11 cellular contexts compared by ENCODE assay signal in the genomic region with DNA sequence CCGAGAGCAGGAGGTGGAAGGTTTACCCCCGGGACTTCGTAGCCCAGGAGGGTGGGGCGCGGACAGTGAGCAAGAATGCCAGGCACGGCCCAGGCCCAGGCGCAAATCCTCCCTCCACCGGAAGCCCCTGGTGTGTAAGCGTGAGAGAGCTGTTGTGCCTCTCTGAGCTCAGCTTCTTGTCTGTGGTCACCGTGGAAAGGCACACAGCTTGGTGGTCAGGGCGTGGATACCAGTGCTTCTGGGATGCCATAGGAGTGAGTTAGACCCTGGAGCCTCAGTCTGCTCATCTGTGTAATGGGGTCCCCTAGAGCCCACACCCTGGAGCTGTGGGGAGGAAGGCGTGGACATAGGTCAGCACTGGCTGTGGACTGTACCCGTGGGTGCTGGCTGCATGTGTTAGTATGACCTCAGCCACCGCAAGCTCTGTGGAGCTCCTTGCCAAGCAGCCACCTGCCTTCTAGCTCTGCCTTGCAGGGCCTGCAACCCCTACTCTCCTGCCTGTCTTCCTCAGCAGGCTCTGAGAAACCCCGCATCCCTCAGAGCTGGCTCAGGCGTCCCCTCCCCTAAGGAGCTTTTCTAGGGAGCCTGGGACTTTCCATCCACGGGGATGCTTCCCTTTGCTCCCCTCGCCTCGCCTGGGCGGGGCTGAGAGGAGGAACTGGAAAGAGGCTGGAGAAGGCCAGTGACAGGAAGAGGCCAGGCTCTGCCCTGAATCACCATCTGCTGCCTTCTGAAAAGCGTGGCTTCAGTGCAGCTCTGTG. TPM values are rescaled to one million over a fixed set of nuclear protein-coding genes. Genes with fewer than 3 reads are reported as not detected.
DNase-seq lines count a peak whose midpoint lies in the region; ATAC-seq and TF ChIP-seq lines count a peak whose summit lies in the region.
"Had no signal": no experiment of that assay in that cellular context is flagged by ENCODE, and none has a peak within 500 bp of the region (broad histone marks: within the 10 kb centered on the region; RNA-seq: fewer than 3 reads in every experiment).

No MANE protein-coding gene starts in this region.

- in situ Hi-C loops in G401 (cut with HindIII; ENCODE audit: low sequenced_read_pairs): no loop called here

- no peak for ATAC-seq in T-cell (replicated peaks in 1 of 4)
- peak; percentile 2 to 66 (median 14) for ATAC-seq in psoas muscle
- no peak for ATAC-seq in HG03439 (IDR thresholded peaks at IDR 0.05; ENCODE audit: unreplicated experiment)
- no peak for ATAC-seq in GM21717 (IDR thresholded peaks at IDR 0.05; ENCODE audit: unreplicated experiment)
- ATAC-seq in HG03354 (IDR thresholded peaks at IDR 0.05; ENCODE audit: poor library complexity, severe bottlenecking, unreplicated experiment): no peak

- 71 to 74% (median 72%) methylated on average over 21 of the region's 21 CpGs for WGBS in psoas muscle, 3 donors

- intact Hi-C loops in psoas muscle (cut with DNase I): no loop called here

- CTCF ChIA-PET in T-cell (lab: Charles Lee): interaction anchor here in 1 of 2 donors (0.8 kb wide), 1 partner anchor 773 kb away, joined by 3 read pairs; no protein-coding TSS in a partner anchor

- no peaks in the 10 kb centered on the region for H3K27me3 ChIP-seq in psoas muscle (ENCODE audit: insufficient read depth in 3 of 3, low read length in 2 of 3)

- H3K9me3 Mint-ChIP-seq in T-cell: no peaks in the 10 kb centered on the region
- H3K9me3 Mint-ChIP-seq: activated B cell treated with CpG ODN at 0.5 μM for 24 hours had no signal

- H3K36me3 ChIP-seq in psoas muscle (ENCODE audit: insufficient read depth in 1 of 2, low read depth in 1 of 2): peaks cover 0 to 51% of the 10 kb centered on the region in 2 donors
- H3K36me3 ChIP-seq: neutrophil had no signal

- no peaks in the 10 kb centered on the region for H3K27me3 Mint-ChIP-seq in T-cell

- no peak for TF ChIP-seq CTCF in fibroblast of villous mesenchyme (IDR thresholded peaks at IDR 0.05; ENCODE audit: insufficient read depth, low read depth, low read length)
- no peak for TF ChIP-seq CTCF in psoas muscle (IDR thresholded peaks at IDR 0.05)

- H3K4me3 ChIP-seq in fibroblast of villous mesenchyme (ENCODE audit: low read depth, low read length): no peak overlapping the region
- no peak overlapping the region for H3K4me3 ChIP-seq in psoas muscle

- H3K36me3 Mint-ChIP-seq in T-cell: no peaks in the 10 kb centered on the region

- no peaks in the 10 kb centered on the region for H3K9me3 ChIP-seq in psoas muscle
- H3K9me3 ChIP-seq: neutrophil had no signal

- POLR2A ChIA-PET in T-cell (lab: Charles Lee): interaction anchor here in 1 of 2 donors (0.6 kb wide), 1 partner anchor 20 kb away, joined by 5 read pairs; no protein-coding TSS in a partner anchor

- H3K4me1 ChIP-seq in psoas muscle: peaks cover 44% of the 10 kb centered on the region

- H3K27ac ChIP-seq in psoas muscle: peak overlapping the region; percentile 62
- H3K27ac ChIP-seq: KMS-11, neutrophil had no signal

- no peak overlapping the region for H3K4me3 Mint-ChIP-seq in T-cell
- H3K4me3 Mint-ChIP-seq: activated B cell treated with CpG ODN at 0.5 μM for 24 hours had no signal

- DNase-seq in G401 (ENCODE audit: low spot score) (peak; percentile 94), T-cell (no peak), fibroblast of villous mesenchyme (ENCODE audit: low read depth) (peak; percentile 57), psoas muscle (peak in 1 of 2 donors; percentile 67), GM19240 (ENCODE audit: insufficient read length, low spot score) (no peak)
- DNase-seq: activated B cell treated with CpG ODN at 0.5 μM for 24 hours had no signal

- H3K27ac Mint-ChIP-seq in T-cell: peak overlapping the region; percentile 76 to 82
- H3K27ac Mint-ChIP-seq: activated B cell treated with CpG ODN at 0.5 μM for 24 hours had no signal

- peaks cover 35 to 71% (median 53%) of the 10 kb centered on the region in 3 donors for H3K4me1 Mint-ChIP-seq in T-cell

RNA-seq across cellular contexts. Expression of a gene that starts 28.0 kb away (rescaled TPM):
- 3.9 and 6.0 TPM in 2 replicates for total RNA-seq in G401 (2014; rRNA removed; shearing (Covaris generic))
- total RNA-seq in T-cell: 10 to 100 TPM in 4 of 5 donors, 1 to 10 TPM in 1; 4.8 to 34.8 (median 20.3) TPM
- 84.4 and 133 TPM in 2 replicates for total RNA-seq in fibroblast of villous mesenchyme
- 10 to 100 TPM in 1 of 4 donors, 1 to 10 TPM in 3; 2.6 to 11.4 (median 4.3) TPM for total RNA-seq in psoas muscle
- 1 to 10 TPM; 1.3 to 1.8 (median 1.6) TPM for polyA plus RNA-seq in psoas muscle

Comparison
In these comparisons a context has a peak if more than half of its experiments do, and no peak if none do; other contexts are left out.
1. DNase-seq: peak in G401 (single experiment) and fibroblast of villous mesenchyme (single experiment); none in T-cell (0 of 34) and GM19240 (single experiment).
2. ATAC-seq: peak in psoas muscle (4 of 4); none in T-cell (0 of 4), HG03439 (single experiment), GM21717 (single experiment) and HG03354 (single experiment).